In genomic region chr10:14378387-14378960, GRCh38 we compare ENCODE assay signal across 19 cellular contexts.
"Had no signal": no experiment of that assay in that cellular context is flagged by ENCODE, and none has a peak within 500 bp of the region (broad histone marks: within the 10 kb centered on the region; RNA-seq: fewer than 3 reads in every experiment).

No MANE protein-coding gene starts in this region.

- FAIRE-seq: endometrium, keratinocyte had no signal

- H3K27me3 ChIP-seq: adrenal gland, colonic mucosa, left lung, tibial nerve had no signal

- H3K9me3 ChIP-seq: adrenal gland, colonic mucosa, left lung, mucosa of descending colon, neutrophil, tibial nerve had no signal

- H3K4me3 Mint-ChIP-seq: activated CD4-positive, alpha-beta memory T cell treated with anti-CD3 and anti-CD28 coated beads for 36 hours; activated CD4-positive, alpha-beta T cell treated with anti-CD3 and anti-CD28 coated beads for 36 hours; activated naive CD4-positive, alpha-beta T cell treated with anti-CD3 and anti-CD28 coated beads, Interleukin-2, amount 50 U/mL, for 24 hours; activated T-cell treated with anti-CD3 and anti-CD28 coated beads, Interleukin-2, amount 50 U/mL, for 4 hours; natural killer cell had no signal

- H3K4me1 Mint-ChIP-seq: natural killer cell had no signal

- H3K4me1 ChIP-seq: adrenal gland, colonic mucosa, left lung, tibial nerve had no signal

- H3K9me3 Mint-ChIP-seq: activated CD4-positive, alpha-beta memory T cell treated with anti-CD3 and anti-CD28 coated beads for 36 hours; activated naive CD4-positive, alpha-beta T cell treated with anti-CD3 and anti-CD28 coated beads, Interleukin-2, amount 50 U/mL, for 24 hours; activated T-cell treated with anti-CD3 and anti-CD28 coated beads, Interleukin-2, amount 50 U/mL, for 4 hours; natural killer cell had no signal

- H3K36me3 Mint-ChIP-seq: activated CD4-positive, alpha-beta memory T cell treated with anti-CD3 and anti-CD28 coated beads for 36 hours; activated naive CD4-positive, alpha-beta T cell treated with anti-CD3 and anti-CD28 coated beads, Interleukin-2, amount 50 U/mL, for 24 hours; natural killer cell had no signal

- DNase-seq: activated CD4-positive, alpha-beta memory T cell treated with anti-CD3 and anti-CD28 coated beads for 36 hours; activated CD4-positive, alpha-beta T cell treated with anti-CD3 and anti-CD28 coated beads for 36 hours; activated effector memory CD4-positive, alpha-beta T cell treated with Interleukin-2 at 50 U/mL for 16 hours; activated T-cell treated with anti-CD3 and anti-CD28 coated beads, Interleukin-2, amount 50 U/mL, for 4 hours; adrenal gland; colonic mucosa; left lung; mammary epithelial cell; mucosa of descending colon; natural killer cell; stimulated activated CD4-positive, alpha-beta T cell treated with anti-CD3 and anti-CD28 coated beads, Interleukin-15, amount 100 ng/mL, for 24 hours; stimulated activated CD4-positive, alpha-beta T cell treated with anti-CD3 and anti-CD28 coated beads, Interleukin-4, amount 100 ng/mL, for 24 hours; stimulated activated naive CD4-positive, alpha-beta T cell; T-helper 2 cell had no signal

- H3K4me3 ChIP-seq: adrenal gland, colonic mucosa, left lung, mucosa of descending colon, tibial nerve had no signal

- H3K27ac ChIP-seq: adrenal gland, colonic mucosa, left lung, neutrophil, tibial nerve had no signal

- ATAC-seq: activated CD4-positive, alpha-beta T cell treated with anti-CD3 and anti-CD28 coated beads for 36 hours; activated T-cell treated with anti-CD3 and anti-CD28 coated beads, Interleukin-2, amount 50 U/mL, for 4 hours; left lung; mucosa of descending colon; natural killer cell had no signal

- H3K36me3 ChIP-seq: adrenal gland, colonic mucosa, left lung, neutrophil, tibial nerve had no signal

- H3K27ac Mint-ChIP-seq: activated CD4-positive, alpha-beta memory T cell treated with anti-CD3 and anti-CD28 coated beads for 36 hours; activated CD4-positive, alpha-beta T cell treated with anti-CD3 and anti-CD28 coated beads for 36 hours; activated naive CD4-positive, alpha-beta T cell treated with anti-CD3 and anti-CD28 coated beads, Interleukin-2, amount 50 U/mL, for 24 hours; natural killer cell had no signal
